In the genomic region with DNA sequence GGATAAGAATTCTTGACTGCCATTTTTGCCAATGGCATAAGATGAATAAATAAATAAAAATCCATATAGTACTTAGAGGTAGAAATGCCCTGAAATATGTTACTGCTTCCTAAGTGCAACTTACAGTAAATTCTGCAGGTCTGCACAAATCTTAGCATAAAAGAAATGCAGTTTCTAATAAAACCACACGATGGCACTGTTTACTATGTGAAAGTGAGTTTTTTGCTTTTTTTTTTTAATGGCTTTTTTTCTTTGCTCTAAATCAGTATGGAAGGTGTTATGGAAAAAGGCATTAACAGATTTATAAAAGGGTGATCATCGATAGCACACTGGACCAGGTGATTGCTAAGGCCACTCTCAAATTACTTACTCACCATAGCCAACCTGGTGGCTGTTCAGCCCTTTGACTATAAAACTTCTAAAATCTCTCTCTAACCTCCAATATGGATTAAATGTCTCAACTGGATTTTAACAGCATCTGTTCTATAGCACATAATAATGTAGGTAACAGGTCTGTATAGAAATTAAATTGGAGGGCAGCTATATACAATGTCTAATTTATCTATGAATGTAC, we compare ENCODE assay signal across 7 cellular contexts. TPM values are rescaled to one million over a fixed set of nuclear protein-coding genes. Genes with fewer than 3 reads are reported as not detected.
DNase-seq lines count a peak whose midpoint lies in the region; ATAC-seq and TF ChIP-seq lines count a peak whose summit lies in the region.

No MANE protein-coding gene starts in this region.

- H3K9me3 Mint-ChIP-seq in activated B cell treated with CpG ODN at 0.5 μM for 24 hours: no peaks in the 10 kb centered on the region

- intact Hi-C loops in activated B cell treated with CpG ODN at 0.5 μM for 24 hours (cut with micrococcal nuclease): loop anchor here (1.0 to 10.0 kb wide), 7 partner anchors 47 to 1103 kb away; a partner anchor contains a TSS

- POLR2A ChIA-PET in activated B cell treated with CpG ODN at 0.5 μM for 24 hours (lab: Charles Lee): no interaction called here

- no peak overlapping the region for H3K27ac Mint-ChIP-seq in activated B cell treated with CpG ODN at 0.5 μM for 24 hours

- H3K4me3 ChIP-seq in GM12865 (ENCODE audit: low read depth, low read length) (no peak overlapping the region), upper lobe of left lung (no peak overlapping the region)

- no peaks in the 10 kb centered on the region for H3K27me3 ChIP-seq in upper lobe of left lung

- peaks cover 2% of the 10 kb centered on the region for H3K36me3 Mint-ChIP-seq in activated B cell treated with CpG ODN at 0.5 μM for 24 hours (ENCODE audit: low read depth)

- peaks cover 0 to 2% (median 0%) of the 10 kb centered on the region in 4 donors for H3K36me3 ChIP-seq in upper lobe of left lung

- TF ChIP-seq CTCF in GM12865 (IDR thresholded peaks at IDR 0.05; ENCODE audit: insufficient read depth, low read depth, low read length, missing control alignments) (peak; percentile 46), activated B cell treated with CpG ODN at 0.5 μM for 24 hours (IDR thresholded peaks at IDR 0.05) (peak; percentile 54), upper lobe of left lung (IDR thresholded peaks at IDR 0.05) (peak; percentile 19 to 60 (median 50))

- no peak for TF ChIP-seq EP300 in upper lobe of left lung (IDR thresholded peaks at IDR 0.05)

- CTCF ChIA-PET in activated B cell treated with CpG ODN at 0.5 μM for 24 hours (lab: Charles Lee): interaction anchor here (0.6 to 2.9 kb wide), 7 partner anchors 12 to 866 kb away, joined by 3 to 24 read pairs (median 6); no protein-coding TSS in a partner anchor

- DNase-seq in GM12865 (ENCODE audit: low read depth) (peak; percentile 48), NCI-H1048 (lab: John Stamatoyannopoulos, UW) (peak; percentile 4), activated B cell treated with CpG ODN at 0.5 μM for 24 hours (no peak), iPS-NIHi7 (ENCODE audit: extremely low spot score) (peak; percentile 10), upper lobe of left lung (no peak), NCI-H1930 (lab: John Stamatoyannopoulos, UW) (no peak)

- no peaks in the 10 kb centered on the region for H3K27me3 Mint-ChIP-seq in activated B cell treated with CpG ODN at 0.5 μM for 24 hours

- peaks cover 8% of the 10 kb centered on the region for H3K4me1 Mint-ChIP-seq in activated B cell treated with CpG ODN at 0.5 μM for 24 hours

- 7 to 20% methylated on average over 2 of the region's 2 CpGs for WGBS in upper lobe of left lung, 2 donors

- ATAC-seq in activated B cell treated with CpG ODN at 0.5 μM for 24 hours (ENCODE audit: low read depth): peak; percentile 45
- peak in 1 of 2 donors; percentile 61 for ATAC-seq in upper lobe of left lung (ENCODE audit: low FRiP score in 2 of 2)
- ATAC-seq in GM21515 (IDR thresholded peaks at IDR 0.05; ENCODE audit: unreplicated experiment): no peak

- no peak overlapping the region for H3K4me3 Mint-ChIP-seq in activated B cell treated with CpG ODN at 0.5 μM for 24 hours

- TF ChIP-seq POLR2A in upper lobe of left lung (IDR thresholded peaks at IDR 0.05): no peak

- H3K9me3 ChIP-seq in upper lobe of left lung: no peaks in the 10 kb centered on the region

- no peak overlapping the region for H3K27ac ChIP-seq in upper lobe of left lung

- H3K4me1 ChIP-seq in upper lobe of left lung: no peaks in the 10 kb centered on the region

RNA-seq across cellular contexts. Expression of a gene that starts 45.8 kb away (rescaled TPM):
- total RNA-seq in activated B cell treated with CpG ODN at 0.5 μM for 24 hours: 18.2 and 21.0 TPM in 2 replicates
- total RNA-seq in upper lobe of left lung: 10 to 100 TPM; 17.1 to 57.6 (median 40.3) TPM

Comparison
In these comparisons a context has a peak if more than half of its experiments do, and no peak if none do; other contexts are left out.
1. DNase-seq: peak in GM12865 (single experiment), NCI-H1048 (single experiment) and iPS-NIHi7 (single experiment); none in activated B cell treated with CpG ODN at 0.5 μM for 24 hours (single experiment), upper lobe of left lung (0 of 2) and NCI-H1930 (0 of 2).
2. Peak in every context shown above with its lines, with median percentiles within 50 percentile points of each other: CTCF ChIP-seq.